ENCODE assay signal across 9 cellular contexts in the genomic region with DNA sequence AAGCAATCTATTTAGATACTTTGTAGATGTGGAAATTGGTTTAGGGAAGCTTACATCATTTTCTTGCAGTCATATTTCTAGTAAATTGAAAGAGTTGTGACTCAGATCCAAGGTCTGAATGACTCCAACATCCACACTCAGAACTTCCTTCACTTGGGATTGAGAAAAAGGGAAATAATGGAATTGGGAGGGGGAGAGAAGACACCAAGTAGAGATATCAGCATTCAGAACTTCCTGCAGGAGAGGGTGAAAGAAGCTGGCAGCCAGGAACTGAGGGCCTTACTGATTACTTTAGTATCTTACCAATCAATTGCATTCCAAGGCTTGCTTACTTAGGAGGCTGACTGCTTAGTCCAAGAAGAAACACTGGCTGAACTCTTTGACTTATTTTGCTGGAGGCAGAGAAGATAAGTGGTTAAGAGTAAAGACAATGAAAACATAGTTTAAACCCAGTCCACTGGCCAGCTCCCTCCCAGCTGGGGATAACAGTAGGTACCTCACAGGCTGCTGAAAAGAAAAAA. TPM values are rescaled to one million over a fixed set of nuclear protein-coding genes. Genes with fewer than 3 reads are reported as not detected.
DNase-seq lines count a peak whose midpoint lies in the region; ATAC-seq and TF ChIP-seq lines count a peak whose summit lies in the region.
"Had no signal": no experiment of that assay in that cellular context is flagged by ENCODE, and none has a peak within 500 bp of the region (broad histone marks: within the 10 kb centered on the region; RNA-seq: fewer than 3 reads in every experiment).

No MANE protein-coding gene starts in this region.

- peaks cover 0 to 5% of the 10 kb centered on the region in 2 experiments for H3K36me3 ChIP-seq in SK-N-SH (replicated peaks in 1 of 2; ENCODE audit: control insufficient read depth in 1 of 2, insufficient read depth in 2 of 2, low read length in 1 of 2)
- no peaks in the 10 kb centered on the region for H3K36me3 ChIP-seq in neural progenitor cell
- no peaks in the 10 kb centered on the region for H3K36me3 ChIP-seq in prostate gland

- no peak overlapping the region for H3K4me3 Mint-ChIP-seq in neural progenitor cell

- in situ Hi-C loops in Caki2 (cut with HindIII; ENCODE audit: low pct_unique_long_range_greater_than_20kb, low sequenced_read_pairs): no loop called here

- CTCF ChIA-PET in SK-N-SH (lab: Yijun Ruan, JAX): interaction anchor here (0.8 to 2.8 kb wide), 2 partner anchors 19 to 22 kb away, joined by 3 to 11 read pairs; no protein-coding TSS in a partner anchor

- H3K4me2 ChIP-seq in SK-N-SH: peak overlapping the region; percentile 15; the same call in 1 of the 2 replicates
- H3K4me2 ChIP-seq in neural progenitor cell: peak overlapping the region; percentile 68

- peak overlapping the region; percentile 55 to 67 for H3K27ac ChIP-seq in SK-N-SH (ENCODE audit: low read depth in 2 of 2, low read length in 1 of 2)
- peak overlapping the region; percentile 91 for H3K27ac ChIP-seq in neural progenitor cell
- H3K27ac ChIP-seq in prostate gland: no peak overlapping the region

- H3K27me3 ChIP-seq in SK-N-SH (ENCODE audit: insufficient read depth) (no peaks in the 10 kb centered on the region), neural progenitor cell (no peaks in the 10 kb centered on the region), prostate gland (replicated peaks; ENCODE audit: insufficient read depth) (no peaks in the 10 kb centered on the region)

- intact Hi-C loops in prostate gland (cut with DNase I): no loop called here

- H3K9me3 ChIP-seq in SK-N-SH (no peaks in the 10 kb centered on the region), neural progenitor cell (ENCODE audit: low read depth) (no peaks in the 10 kb centered on the region), prostate gland (no peaks in the 10 kb centered on the region)

- H3K4me1 ChIP-seq in SK-N-SH (ENCODE audit: control insufficient read depth in 1 of 2, insufficient read depth in 2 of 2, low read depth in 1 of 2, low read length in 1 of 2): peaks cover 17 to 25% of the 10 kb centered on the region in 2 experiments; a peak in 3 of 4 replicates
- H3K4me1 ChIP-seq in neural progenitor cell: peaks cover 37% of the 10 kb centered on the region
- H3K4me1 ChIP-seq in prostate gland (replicated peaks): peaks cover 2% of the 10 kb centered on the region

- POLR2A ChIA-PET in SK-N-SH (lab: Yijun Ruan, JAX): no interaction called here

- H3K9me2 ChIP-seq in SK-N-SH: no peaks in the 10 kb centered on the region

- H4K20me1 ChIP-seq in SK-N-SH (ENCODE audit: insufficient read depth) (no peaks in the 10 kb centered on the region; the same call in 1 of the 2 replicates), neural progenitor cell (ENCODE audit: low read depth) (peaks cover 57% of the 10 kb centered on the region)

- no peak overlapping the region for H3K9ac ChIP-seq in SK-N-SH
- H3K9ac ChIP-seq in neural progenitor cell: no peak overlapping the region

- peak overlapping the region; percentile 54 for H3K27ac Mint-ChIP-seq in neural progenitor cell

- DNase-seq in Caki2 (ENCODE audit: low read depth) (peak; percentile 44), SK-N-SH (no peak), fibroblast of gingiva (ENCODE audit: low read depth) (peak; percentile 42), neural progenitor cell (ENCODE audit: low spot score) (peak; percentile 48), prostate gland (ENCODE audit: low spot score) (no peak), nucleus accumbens (lab: John Stamatoyannopoulos, UW) (no peak)
- no peak for DNase-seq in activated CD4-positive, CD25-positive, alpha-beta regulatory T cell (lab: John Stamatoyannopoulos, UW)
- DNase-seq: NCI-H774 had no signal

- no peak for TF ChIP-seq CTCF in SK-N-SH (IDR thresholded peaks at IDR 0.05)
- TF ChIP-seq CTCF in neural progenitor cell (IDR thresholded peaks at IDR 0.05): no peak
- TF ChIP-seq CTCF in prostate gland (IDR thresholded peaks at IDR 0.05): no peak

- TF ChIP-seq POLR2A in prostate gland (IDR thresholded peaks at IDR 0.05): no peak

- H3K27me3 Mint-ChIP-seq in neural progenitor cell (ENCODE audit: insufficient read depth, low read depth): no peaks in the 10 kb centered on the region

- H3K36me3 Mint-ChIP-seq in neural progenitor cell: peaks cover 27% of the 10 kb centered on the region

- ATAC-seq in GM21825 (IDR thresholded peaks at IDR 0.05; ENCODE audit: unreplicated experiment): no peak

- no peak overlapping the region for H2AFZ ChIP-seq in SK-N-SH (ENCODE audit: low read depth)
- no peak overlapping the region for H2AFZ ChIP-seq in neural progenitor cell (replicated peaks)

- H3K9me3 Mint-ChIP-seq in neural progenitor cell: peaks cover 11% of the 10 kb centered on the region

- no peak for TF ChIP-seq RAD21 in SK-N-SH (IDR thresholded peaks at IDR 0.05; ENCODE audit: low read length)

- H3K79me2 ChIP-seq in SK-N-SH (ENCODE audit: insufficient read depth) (peaks cover 89% of the 10 kb centered on the region), neural progenitor cell (ENCODE audit: low read depth) (peaks cover 99% of the 10 kb centered on the region)

- H3K4me3 ChIP-seq in SK-N-SH (ENCODE audit: low read depth in 2 of 2, low read length in 1 of 2) (no peak overlapping the region), neural progenitor cell (peak overlapping the region; percentile 18), prostate gland (no peak overlapping the region)

- no peak for TF ChIP-seq EP300 in SK-N-SH (IDR thresholded peaks at IDR 0.05; ENCODE audit: borderline replicate concordance in 1 of 2, low read depth in 1 of 2, low read length in 1 of 2)

- H3K4me1 Mint-ChIP-seq in neural progenitor cell: peaks cover 34% of the 10 kb centered on the region

- H3F3A ChIP-seq in SK-N-SH (replicated peaks; ENCODE audit: insufficient read depth) (peaks cover 19% of the 10 kb centered on the region), neural progenitor cell (ENCODE audit: low read depth) (peaks cover 50% of the 10 kb centered on the region)

TF ChIP-seq in SK-N-SH, 30 proteins besides CTCF, POLR2A, EP300 and RAD21:
- TF ChIP-seq TCF12 (IDR thresholded peaks at IDR 0.05) (no peak), FOSL2 (IDR thresholded peaks at IDR 0.05; ENCODE audit: borderline replicate concordance, low read depth) (peak; percentile 36; the same call in 1 of the 2 replicates)

RNA-seq across cellular contexts. Expression of gene APP, which starts 21.7 kb away (rescaled TPM):
- 808 and 842 TPM in 2 replicates for total RNA-seq in Caki2 (2014; rRNA removed; shearing (Covaris generic); ENCODE audit: low replicate concordance)
- polyA plus RNA-seq in SK-N-SH (2012; rRNA removed): 780 and 789 TPM in 2 replicates
- 729 and 770 TPM in 2 replicates for polyA plus RNA-seq in SK-N-SH (2012; cell fraction: cytosol; rRNA removed)
- 453 and 679 TPM in 2 replicates for polyA plus RNA-seq in SK-N-SH (2012; cell fraction: nucleus; rRNA removed)
- total RNA-seq in neural progenitor cell (ENCODE audit: low replicate concordance): 292 and 306 TPM in 2 replicates
- 100 to 1,000 TPM; 267 to 564 TPM for total RNA-seq in prostate gland

Comparison
In these comparisons a context has a peak if more than half of its experiments do, and no peak if none do; other contexts are left out.
1. DNase-seq: peak in Caki2 (single experiment), fibroblast of gingiva (single experiment) and neural progenitor cell (single experiment); none in SK-N-SH (single experiment), prostate gland (single experiment), nucleus accumbens (0 of 56) and activated CD4-positive, CD25-positive, alpha-beta regulatory T cell (0 of 4).
2. H3K27ac ChIP-seq: peak in SK-N-SH (2 of 2) and neural progenitor cell (single experiment); none in prostate gland (0 of 2).